In genomic region chr15:40038267-40038653, GRCh38 we compare ENCODE assay signal across 8 cellular contexts. TPM values are rescaled to one million over a fixed set of nuclear protein-coding genes. Genes with fewer than 3 reads are reported as not detected.
DNase-seq lines count a peak whose midpoint lies in the region; ATAC-seq, FAIRE-seq and TF ChIP-seq lines count a peak whose summit lies in the region.

No MANE protein-coding gene starts in this region.

- H3K9me3 ChIP-seq in DOHH2 (ENCODE audit: control insufficient read depth, insufficient read depth, low read length) (no peaks in the 10 kb centered on the region), OCI-LY7 (ENCODE audit: low read length) (no peaks in the 10 kb centered on the region), H1 (ENCODE audit: insufficient read depth in 2 of 2, low read depth in 1 of 2, low read length in 1 of 2) (no peaks in the 10 kb centered on the region)

- H3K23me2 ChIP-seq in H1 (ENCODE audit: low read depth, low read length), result peaks cover 6% of the 10 kb centered on the region

- no peak for TF ChIP-seq POLR2A in H1 (IDR thresholded peaks at IDR 0.05; ENCODE audit: control extremely low read depth in 1 of 2, low read depth in 2 of 2, low read length in 2 of 2)

- H4K8ac ChIP-seq in H1 (ENCODE audit: extremely low read depth, insufficient read depth, low read length), result peak overlapping the region; percentile 99

- H3F3A ChIP-seq in DOHH2 (ENCODE audit: control insufficient read depth, insufficient read depth), result peaks cover 8% of the 10 kb centered on the region; the same call in 1 of the 2 replicates

- H3K23ac ChIP-seq in H1 (ENCODE audit: insufficient read length), result no peak overlapping the region

- no peak for TF ChIP-seq CTCF in DOHH2 (IDR thresholded peaks at IDR 0.05; ENCODE audit: low read depth, low read length, poor library complexity, severe bottlenecking)
- TF ChIP-seq CTCF in OCI-LY7 (conservative IDR thresholded peaks at IDR 0.05; ENCODE audit: low read length), result no peak
- no peak for TF ChIP-seq CTCF in H1 (IDR thresholded peaks at IDR 0.05; ENCODE audit: control extremely low read depth in 1 of 3, insufficient read depth in 1 of 3, low read depth in 1 of 3, low read length in 3 of 3)
- TF ChIP-seq CTCF in natural killer cell (IDR thresholded peaks at IDR 0.05), result no peak

- TF ChIP-seq RAD21 in H1 (IDR thresholded peaks at IDR 0.05 in 1 of 2, conservative IDR thresholded peaks at IDR 0.05 in 1 of 2; ENCODE audit: low read depth in 2 of 2, low read length in 2 of 2), result no peak

- H2BK120ac ChIP-seq in H1 (replicated peaks; ENCODE audit: low read depth, low read length), result no peak overlapping the region

- no peaks in the 10 kb centered on the region for H3K79me1 ChIP-seq in H1 (ENCODE audit: low read depth, low read length)

- H4K5ac ChIP-seq in H1 (ENCODE audit: insufficient read length, low read depth, low read length), result no peak overlapping the region

- H3K4ac ChIP-seq in H1 (replicated peaks; ENCODE audit: insufficient read length, low read depth, low read length), result no peak overlapping the region

- peaks cover 35 to 45% of the 10 kb centered on the region in 2 donors for H3K4me1 Mint-ChIP-seq in natural killer cell

- peak overlapping the region; percentile 96 to 99 for H3K27ac Mint-ChIP-seq in natural killer cell

- no peak overlapping the region for H2BK15ac ChIP-seq in H1 (ENCODE audit: low read length)

- no peak for ATAC-seq in natural killer cell
- ATAC-seq in GM21717 (IDR thresholded peaks at IDR 0.05; ENCODE audit: unreplicated experiment), result no peak
- no peak for ATAC-seq in HG03039 (IDR thresholded peaks at IDR 0.05; ENCODE audit: unreplicated experiment)
- no peak for ATAC-seq in GM19351 (IDR thresholded peaks at IDR 0.05; ENCODE audit: unreplicated experiment)

- H3K27me3 ChIP-seq in DOHH2 (ENCODE audit: control insufficient read depth, low read length), result no peaks in the 10 kb centered on the region
- H3K27me3 ChIP-seq in H1 (replicated peaks in 1 of 4; ENCODE audit: control insufficient read depth in 3 of 4, extremely low read depth in 1 of 4, insufficient read depth in 3 of 4, low read length in 3 of 4), result no peaks in the 10 kb centered on the region

- H2BK5ac ChIP-seq in H1 (ENCODE audit: low read depth, low read length), result peak overlapping the region; percentile 95

- H3K18ac ChIP-seq in H1 (ENCODE audit: extremely low read depth, low read length), result no peak overlapping the region

- no peaks in the 10 kb centered on the region for H3K27me3 Mint-ChIP-seq in natural killer cell (ENCODE audit: low read depth in 2 of 2)

- peak overlapping the region; percentile 97 for H3K4me2 ChIP-seq in DOHH2 (ENCODE audit: low read length)
- H3K4me2 ChIP-seq in OCI-LY7 (ENCODE audit: low read length), result peak overlapping the region; percentile 94
- H3K4me2 ChIP-seq in H1 (ENCODE audit: insufficient read depth in 1 of 2, low read depth in 2 of 2, low read length in 2 of 2), result peak overlapping the region; percentile 77 to 80

- CTCF ChIA-PET in OCI-LY7 (lab: Charles Lee; ENCODE audit: unreplicated experiment) (no interaction called here), H1 (lab: Charles Lee; ENCODE audit: partially characterized antibody) (interaction anchor here (0.7 to 21.9 kb wide), 10 partner anchors 12 to 239 kb away, joined by 3 to 406 read pairs (median 4); partner anchors contain the start of genes BMF and BUB1B)

- POLR2A ChIA-PET in OCI-LY7 (lab: Charles Lee) (interaction anchor here (0.6 to 2.1 kb wide), 5 partner anchors 10 to 123 kb away, joined by 3 to 7 read pairs (median 3); partner anchors contain the start of gene BUB1B), H1 (lab: Charles Lee; ENCODE audit: partially characterized antibody) (interaction anchor here (0.6 to 2.9 kb wide), 10 partner anchors 9 to 253 kb away, joined by 3 to 11 read pairs (median 4); partner anchors contain the start of gene BUB1B)

- H2AFZ ChIP-seq in OCI-LY7 (ENCODE audit: low read length) (peak overlapping the region; percentile 85), H1 (ENCODE audit: low read length) (no peak overlapping the region)

- FAIRE-seq in H1 (lab: Jason Lieb, UNC), result no peak

- H3K4me3 ChIP-seq in DOHH2 (ENCODE audit: low read length) (peak overlapping the region; percentile 81), OCI-LY7 (ENCODE audit: low read depth, low read length, poor library complexity, severe bottlenecking) (peak overlapping the region; percentile 94), H1 (ENCODE audit: extremely low read depth in 1 of 4, insufficient read depth in 2 of 4, low read depth in 3 of 4, low read length in 4 of 4) (peak overlapping the region; percentile 58 to 95 (median 88))

- H2BK12ac ChIP-seq in H1 (ENCODE audit: low read depth, low read length), result no peak overlapping the region

- H3K79me2 ChIP-seq in DOHH2 (ENCODE audit: control insufficient read depth, low read length) (peaks cover 49% of the 10 kb centered on the region), OCI-LY7 (ENCODE audit: insufficient read depth, low read depth, low read length) (peaks cover 28% of the 10 kb centered on the region), H1 (ENCODE audit: control insufficient read depth in 1 of 2, insufficient read depth in 2 of 2, low read length in 2 of 2) (peaks cover 0 to 15% of the 10 kb centered on the region in 2 experiments; a peak in 3 of 4 replicates)

- H4K91ac ChIP-seq in H1 (replicated peaks; ENCODE audit: insufficient read length, low read length), result no peak overlapping the region

- intact Hi-C loops in OCI-LY7 (cut with micrococcal nuclease; ENCODE audit: unreplicated experiment), result loop anchor here (10.0 kb wide), 1 partner anchor 153 kb away; no protein-coding TSS in a partner anchor
- intact Hi-C loops in natural killer cell (cut with micrococcal nuclease), result loop anchor here (10.0 kb wide), 1 partner anchor 253 kb away; the partner anchor contains the start of gene FSIP1

- H4K20me1 ChIP-seq in DOHH2 (ENCODE audit: control insufficient read depth, insufficient read depth, low read depth, low read length) (peaks cover 5% of the 10 kb centered on the region; the same call in 1 of the 2 replicates), OCI-LY7 (ENCODE audit: insufficient read depth, low read length) (peaks cover 4% of the 10 kb centered on the region; the same call in 1 of the 2 replicates), H1 (replicated peaks in 1 of 2; ENCODE audit: control insufficient read depth in 1 of 2, insufficient read depth in 2 of 2, low read length in 2 of 2) (no peaks in the 10 kb centered on the region)

- H3K27ac ChIP-seq in DOHH2 (ENCODE audit: low read depth, low read length) (peak overlapping the region; percentile 64), OCI-LY7 (ENCODE audit: low read depth, low read length, poor library complexity, severe bottlenecking) (peak overlapping the region; percentile 55), H1 (ENCODE audit: low read depth, low read length) (peak overlapping the region; percentile 80)

- no peak overlapping the region for H3K56ac ChIP-seq in H1 (replicated peaks; ENCODE audit: insufficient read length, low read depth, low read length)

- 7% methylated on average over 18 of the region's 18 CpGs; no CpG with 5 or more reads in 1 of the 2 experiments for WGBS in H1 (ENCODE audit: extremely low coverage in 1 of 2, insufficient coverage in 1 of 2, insufficient read length in 1 of 2, insufficient replicate concordance in 2 of 2, low coverage in 1 of 2, low lambda C conversion rate in 2 of 2, missing lambda C conversion rate in 1 of 2), 2 experiments

- H3K9me2 ChIP-seq in DOHH2 (replicated peaks; ENCODE audit: control insufficient read depth, low read length), result no peaks in the 10 kb centered on the region
- no peaks in the 10 kb centered on the region for H3K9me2 ChIP-seq in OCI-LY7 (ENCODE audit: insufficient read depth, low read length)

- H3K4me3 Mint-ChIP-seq in natural killer cell, result peak overlapping the region; percentile 99

- H3K4me1 ChIP-seq in DOHH2 (ENCODE audit: control insufficient read depth, low read length), result peaks cover 30% of the 10 kb centered on the region
- H3K4me1 ChIP-seq in OCI-LY7 (ENCODE audit: insufficient read depth, low read length, poor library complexity, severe bottlenecking), result peaks cover 25% of the 10 kb centered on the region
- H3K4me1 ChIP-seq in H1 (replicated peaks in 1 of 4; ENCODE audit: control insufficient read depth in 3 of 4, insufficient read depth in 4 of 4, low read length in 3 of 4), result peaks cover 0 to 3% (median 0%) of the 10 kb centered on the region in 4 experiments; a peak in 2 of 7 replicates

- no peak overlapping the region for H3K14ac ChIP-seq in H1 (ENCODE audit: insufficient read length)

- TF ChIP-seq EP300 in H1 (IDR thresholded peaks at IDR 0.05; ENCODE audit: borderline replicate concordance in 1 of 2, low read depth in 2 of 2, low read length in 2 of 2), result no peak

- H3K9ac ChIP-seq in H1 (replicated peaks in 1 of 4; ENCODE audit: extremely low read depth in 1 of 4, low read depth in 3 of 4, low read length in 3 of 4), result peak overlapping the region; percentile 70 to 90 (median 89)

- no TSS peak for BruUV-seq in OCI-LY7 (replicated peaks; lab: Mats Ljungman, UMichigan)

- H2BK20ac ChIP-seq in H1 (ENCODE audit: low read length), result no peak overlapping the region

- DNase-seq in OCI-LY7 (ENCODE audit: low spot score) (no peak), H1 (ENCODE audit: low read depth in 1 of 2, low spot score in 2 of 2) (no peak), natural killer cell (no peak)
- no peak for DNase-seq in stimulated activated naive CD4-positive, alpha-beta T cell treated with Interleukin-2 at 50 U/mL for 16 hours (lab: John Stamatoyannopoulos, UW)

- peaks cover 53% of the 10 kb centered on the region for H3K36me3 ChIP-seq in DOHH2 (ENCODE audit: control insufficient read depth, low read length)
- H3K36me3 ChIP-seq in OCI-LY7 (ENCODE audit: insufficient read depth, low read length), result peaks cover 44% of the 10 kb centered on the region
- H3K36me3 ChIP-seq in H1 (ENCODE audit: control insufficient read depth in 2 of 4, insufficient read depth in 4 of 4, low read length in 3 of 4), result peaks cover 11 to 39% (median 33%) of the 10 kb centered on the region in 4 experiments

- H2AK5ac ChIP-seq in H1 (ENCODE audit: low read depth, low read length), result no peak overlapping the region

- H3K36me3 Mint-ChIP-seq in natural killer cell, result peaks cover 20% of the 10 kb centered on the region

- no peaks in the 10 kb centered on the region for H3K9me3 Mint-ChIP-seq in natural killer cell

TF ChIP-seq in H1, 55 proteins besides CTCF, POLR2A, EP300 and RAD21 (continues in another document):
- no peak for TF ChIP-seq CEBPB (IDR thresholded peaks at IDR 0.05; ENCODE audit: low read depth, low read length)

RNA-seq across cellular contexts. Expression of gene SRP14, which starts 0.7 kb away (rescaled TPM):
- 188 and 250 TPM in 2 replicates for total RNA-seq in OCI-LY7 (2014; rRNA removed; shearing (Covaris generic))
- total RNA-seq in OCI-LY7 (2022) (130 TPM in 2 replicates), natural killer cell (100 to 1,000 TPM; 126 to 143 (median 127) TPM)
- total RNA-seq in H1 (2021; fragmentation: NEBNext Ultra II Directional; extraction: Animal tissue kit (Norgen Biotek cat#: 25700)), result 180 and 186 TPM in 2 replicates
- 121 and 223 TPM in 2 replicates for polyA plus RNA-seq in H1 (2011; rRNA removed)
- polyA plus RNA-seq in H1 (2011; cell fraction: cytosol; rRNA removed), result 315 TPM
- polyA plus RNA-seq in H1 (2011; cell fraction: nucleus; rRNA removed), result 77.6 TPM
- 220 to 294 TPM (median 265 TPM) in 4 replicates for polyA plus RNA-seq in H1 (2012, experiment 1 of 2)
- polyA plus RNA-seq in H1 (2012, experiment 2 of 2), result 56.5 TPM
- 426 TPM for polyA plus RNA-seq in H1 (2013, experiment 1 of 2)
- polyA plus RNA-seq in H1 (2013, experiment 2 of 2), result 449 TPM
- polyA minus RNA-seq in H1 (2011; rRNA and poly(A)+ RNA removed), result 60.9 and 61.3 TPM in 2 replicates
- polyA minus RNA-seq in H1 (2011; cell fraction: cytosol; rRNA and poly(A)+ RNA removed), result 75.2 TPM
- 50.3 TPM for polyA minus RNA-seq in H1 (2011; cell fraction: nucleus; rRNA and poly(A)+ RNA removed)
